ENCODE assay signal across 13 cellular contexts in the genomic region with DNA sequence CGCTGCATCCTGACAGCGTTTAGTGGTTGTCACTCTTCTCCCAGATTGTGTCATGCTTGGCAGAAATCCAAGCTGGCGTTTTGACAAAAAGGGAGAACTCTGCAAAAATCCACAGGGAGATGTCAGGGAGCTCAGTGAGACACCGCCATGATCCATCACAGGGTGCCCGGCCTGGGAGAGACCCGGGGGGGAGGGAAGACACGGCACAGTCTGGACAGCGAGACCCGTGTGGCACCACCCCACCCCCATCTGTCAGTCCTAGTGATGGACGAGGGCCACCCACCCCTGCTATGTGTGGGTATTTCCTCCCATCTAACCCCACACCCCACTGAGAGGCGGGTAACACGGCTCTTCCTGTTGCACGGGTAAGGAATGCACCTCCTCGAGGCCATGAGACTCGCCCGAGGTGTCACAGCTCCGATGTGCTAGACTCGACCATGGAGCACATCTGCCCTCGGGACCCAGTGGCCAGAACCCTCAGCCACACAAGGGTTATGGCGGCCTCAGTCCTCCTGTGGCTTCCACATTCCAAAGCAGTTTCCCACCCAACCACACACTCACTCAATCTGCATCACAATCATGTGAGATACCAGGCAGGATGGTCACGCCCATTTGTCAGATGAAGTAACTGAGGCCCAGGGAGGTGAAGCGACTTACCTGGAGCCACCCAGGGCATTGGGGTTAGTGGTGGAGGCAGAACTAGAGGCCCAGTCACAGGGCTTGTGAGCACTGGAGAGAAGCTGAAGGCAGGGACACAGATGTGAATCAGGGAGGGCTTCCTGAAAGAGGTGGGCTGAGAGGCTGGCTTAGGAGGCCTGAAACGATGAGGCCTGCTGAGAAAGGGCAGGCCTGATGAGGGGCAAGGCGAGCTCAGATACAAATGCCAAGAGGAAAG.
A peak's percentile ranks its signal among the peaks of the same experiment; 100 is the strongest.
DNase-seq lines count a peak whose midpoint lies in the region; ATAC-seq and TF ChIP-seq lines count a peak whose summit lies in the region.
"Had no signal": no experiment of that assay in that cellular context is flagged by ENCODE, and none has a peak within 500 bp of the region (broad histone marks: within the 10 kb centered on the region; RNA-seq: fewer than 3 reads in every experiment).

No MANE protein-coding gene starts in this region.

- H3K27ac Mint-ChIP-seq in MCF 10A (ENCODE audit: low read depth, unreplicated experiment): no peak overlapping the region
- no peak overlapping the region for H3K27ac Mint-ChIP-seq in T-helper 2 cell treated with Interferon-gamma antibody and Interleukin-4, amounts not matched to agents 5 μg/mL and 100 μg/mL, for 36 hours
- H3K27ac Mint-ChIP-seq: activated naive CD4-positive, alpha-beta T cell treated with anti-CD3 and anti-CD28 coated beads for 36 hours had no signal

- no peak overlapping the region for H3K4me3 ChIP-seq in breast epithelium
- H3K4me3 ChIP-seq in Panc1 (ENCODE audit: low read depth in 2 of 2, low read length in 2 of 2): no peak overlapping the region
- H3K4me3 ChIP-seq: lower lobe of right lung, testis had no signal

- TF ChIP-seq CTCF in MCF 10A (IDR thresholded peaks at IDR 0.05; ENCODE audit: unreplicated experiment) (no peak), breast epithelium (IDR thresholded peaks at IDR 0.05) (no peak), Panc1 (IDR thresholded peaks at IDR 0.05) (no peak)

- in situ Hi-C loops in Panc1 (cut with HindIII; ENCODE audit: low pct_unique_long_range_greater_than_20kb, low sequenced_read_pairs): no loop called here

- CTCF ChIA-PET in MCF 10A (lab: Yijun Ruan, JAX) (interaction anchor here (0.5 to 1.7 kb wide), 3 partner anchors 77 to 672 kb away, joined by 3 read pairs; no protein-coding TSS in a partner anchor), Panc1 (lab: Charles Lee) (no interaction called here)

- H3K9me3 ChIP-seq in breast epithelium (no peaks in the 10 kb centered on the region), Panc1 (ENCODE audit: control insufficient read depth, insufficient read depth, low read depth, low read length) (no peaks in the 10 kb centered on the region)
- H3K9me3 ChIP-seq: lower lobe of right lung, testis had no signal

- DNase-seq in MCF 10A (ENCODE audit: unreplicated experiment) (peak; percentile 51), breast epithelium (ENCODE audit: low spot score in 2 of 2) (no peak), Panc1 (ENCODE audit: low read depth, low spot score) (no peak), head of caudate nucleus (peak in 41 of 42 donors; percentile 37 to 92 (median 72)), epidermal melanocyte (ENCODE audit: insufficient read length, low spot score) (no peak), posterior vena cava (ENCODE audit: low spot score) (no peak)
- no peak for DNase-seq in activated T-cell treated with anti-CD3 and anti-CD28 coated beads, Interleukin-2, amount 50 U/mL, for 4 hours
- DNase-seq in T-helper 2 cell treated with Interferon-gamma antibody and Interleukin-4, amounts not matched to agents 5 μg/mL and 100 μg/mL, for 36 hours (ENCODE audit: low spot score): no peak
- DNase-seq: activated CD4-positive, alpha-beta T cell treated with anti-CD3 and anti-CD28 coated beads for 4 hours; activated naive CD4-positive, alpha-beta T cell treated with anti-CD3 and anti-CD28 coated beads for 36 hours; lower lobe of right lung; testis had no signal

- H3K36me3 ChIP-seq in breast epithelium (no peaks in the 10 kb centered on the region), Panc1 (ENCODE audit: control insufficient read depth, insufficient read depth, low read length) (no peaks in the 10 kb centered on the region)
- H3K36me3 ChIP-seq: lower lobe of right lung had no signal

- POLR2A ChIA-PET in MCF 10A (lab: Yijun Ruan, JAX) (interaction anchor here (0.6 kb wide), 1 partner anchor 242 kb away, joined by 4 read pairs; no protein-coding TSS in a partner anchor), Panc1 (lab: Charles Lee) (no interaction called here)

- H3K9me3 Mint-ChIP-seq in MCF 10A (ENCODE audit: unreplicated experiment): peaks cover 9% of the 10 kb centered on the region
- peaks cover 8% of the 10 kb centered on the region for H3K9me3 Mint-ChIP-seq in activated T-cell treated with anti-CD3 and anti-CD28 coated beads, Interleukin-2, amount 50 U/mL, for 4 hours
- peaks cover 4% of the 10 kb centered on the region for H3K9me3 Mint-ChIP-seq in T-helper 2 cell treated with Interferon-gamma antibody and Interleukin-4, amounts not matched to agents 5 μg/mL and 100 μg/mL, for 36 hours

- H3K27ac ChIP-seq in breast epithelium: no peak overlapping the region
- no peak overlapping the region for H3K27ac ChIP-seq in Panc1 (ENCODE audit: low read length)
- H3K27ac ChIP-seq: foreskin keratinocyte, lower lobe of right lung, testis had no signal

- no peak for TF ChIP-seq POLR2A in breast epithelium (IDR thresholded peaks at IDR 0.05)

- H3K4me1 ChIP-seq in breast epithelium: no peaks in the 10 kb centered on the region
- no peaks in the 10 kb centered on the region for H3K4me1 ChIP-seq in Panc1 (ENCODE audit: control insufficient read depth, insufficient read depth, low read length)
- H3K4me1 ChIP-seq: foreskin keratinocyte, lower lobe of right lung, testis had no signal

- H3K27me3 ChIP-seq in breast epithelium (peaks cover 0 to 21% of the 10 kb centered on the region in 2 donors), Panc1 (ENCODE audit: control insufficient read depth, insufficient read depth, low read length) (no peaks in the 10 kb centered on the region)
- H3K27me3 ChIP-seq: testis had no signal

- no peaks in the 10 kb centered on the region for H3K36me3 Mint-ChIP-seq in MCF 10A (ENCODE audit: insufficient read depth, unreplicated experiment)
- H3K36me3 Mint-ChIP-seq in activated T-cell treated with anti-CD3 and anti-CD28 coated beads, Interleukin-2, amount 50 U/mL, for 4 hours (ENCODE audit: insufficient read depth): no peaks in the 10 kb centered on the region
- H3K36me3 Mint-ChIP-seq in T-helper 2 cell treated with Interferon-gamma antibody and Interleukin-4, amounts not matched to agents 5 μg/mL and 100 μg/mL, for 36 hours (ENCODE audit: low read depth): no peaks in the 10 kb centered on the region

- no peaks in the 10 kb centered on the region for H3K4me1 Mint-ChIP-seq in MCF 10A (ENCODE audit: insufficient read depth, unreplicated experiment)
- no peaks in the 10 kb centered on the region for H3K4me1 Mint-ChIP-seq in activated T-cell treated with anti-CD3 and anti-CD28 coated beads, Interleukin-2, amount 50 U/mL, for 4 hours (ENCODE audit: low read depth)
- H3K4me1 Mint-ChIP-seq in T-helper 2 cell treated with Interferon-gamma antibody and Interleukin-4, amounts not matched to agents 5 μg/mL and 100 μg/mL, for 36 hours (ENCODE audit: low read depth): no peaks in the 10 kb centered on the region

- BruUV-seq in MCF 10A (replicated peaks; lab: Mats Ljungman, UMichigan) (no TSS peak), Panc1 (replicated peaks; lab: Mats Ljungman, UMichigan) (no TSS peak)

- peak; percentile 27; the same call in 1 of the 2 replicates for ATAC-seq in Panc1
- no peak for ATAC-seq in activated T-cell treated with anti-CD3 and anti-CD28 coated beads, Interleukin-2, amount 50 U/mL, for 4 hours
- ATAC-seq: foreskin keratinocyte, lower lobe of right lung had no signal

- no peak overlapping the region for H3K4me3 Mint-ChIP-seq in MCF 10A (ENCODE audit: unreplicated experiment)
- no peak overlapping the region for H3K4me3 Mint-ChIP-seq in activated T-cell treated with anti-CD3 and anti-CD28 coated beads, Interleukin-2, amount 50 U/mL, for 4 hours
- H3K4me3 Mint-ChIP-seq in T-helper 2 cell treated with Interferon-gamma antibody and Interleukin-4, amounts not matched to agents 5 μg/mL and 100 μg/mL, for 36 hours: no peak overlapping the region
- H3K4me3 Mint-ChIP-seq: activated naive CD4-positive, alpha-beta T cell treated with anti-CD3 and anti-CD28 coated beads for 36 hours had no signal

- H3K27me3 Mint-ChIP-seq in MCF 10A (ENCODE audit: insufficient read depth, unreplicated experiment): peaks cover 15% of the 10 kb centered on the region
- H3K27me3 Mint-ChIP-seq in activated T-cell treated with anti-CD3 and anti-CD28 coated beads, Interleukin-2, amount 50 U/mL, for 4 hours (ENCODE audit: low read depth): peaks cover 12% of the 10 kb centered on the region
- H3K27me3 Mint-ChIP-seq in T-helper 2 cell treated with Interferon-gamma antibody and Interleukin-4, amounts not matched to agents 5 μg/mL and 100 μg/mL, for 36 hours (ENCODE audit: low read depth): no peaks in the 10 kb centered on the region

- intact Hi-C loops in MCF 10A (cut with micrococcal nuclease) (no loop called here), breast epithelium (cut with DNase I; ENCODE audit: low total_unique reads) (no loop called here), Panc1 (cut with micrococcal nuclease; ENCODE audit: unreplicated experiment) (no loop called here), head of caudate nucleus (cut with DNase I) (no loop called here), posterior vena cava (cut with DNase I) (no loop called here)

Comparison
In these comparisons a context has a peak if more than half of its experiments do, and no peak if none do; other contexts are left out.
1. DNase-seq: peak in MCF 10A (single experiment) and head of caudate nucleus (41 of 42); none in breast epithelium (0 of 2), Panc1 (single experiment), activated T-cell treated with anti-CD3 and anti-CD28 coated beads, Interleukin-2, amount 50 U/mL, for 4 hours (single experiment), epidermal melanocyte (single experiment), posterior vena cava (single experiment) and T-helper 2 cell treated with Interferon-gamma antibody and Interleukin-4, amounts not matched to agents 5 μg/mL and 100 μg/mL, for 36 hours (single experiment).